In genomic region chr2:195572894-195573293, GRCh38 we compare ENCODE assay signal across 23 cellular contexts.
DNase-seq lines count a peak whose midpoint lies in the region; ATAC-seq and TF ChIP-seq lines count a peak whose summit lies in the region.
"Had no signal": no experiment of that assay in that cellular context is flagged by ENCODE, and none has a peak within 500 bp of the region (broad histone marks: within the 10 kb centered on the region; RNA-seq: fewer than 3 reads in every experiment).

No MANE protein-coding gene starts in this region.

- no peak overlapping the region for H3K4me3 Mint-ChIP-seq in natural killer cell treated with Interleukin-12 subunit alpha and Interleukin-12 subunit beta and Interleukin-15 and Interleukin-18, amount 100 ng/mL, for 72 hours
- H3K4me3 Mint-ChIP-seq in natural killer cell (no peak overlapping the region), IgD-negative memory B cell (no peak overlapping the region)
- H3K4me3 Mint-ChIP-seq: neural crest cell had no signal

- no peaks in the 10 kb centered on the region for H3K9me3 Mint-ChIP-seq in natural killer cell treated with Interleukin-12 subunit alpha and Interleukin-12 subunit beta and Interleukin-15 and Interleukin-18, amount 100 ng/mL, for 72 hours
- no peaks in the 10 kb centered on the region for H3K9me3 Mint-ChIP-seq in natural killer cell
- H3K9me3 Mint-ChIP-seq in IgD-negative memory B cell = peaks cover 0 to 2% (median 0%) of the 10 kb centered on the region in 3 donors

- TF ChIP-seq CTCF in natural killer cell (IDR thresholded peaks at IDR 0.05) = no peak
- no peak for TF ChIP-seq CTCF in epithelial cell of esophagus (IDR thresholded peaks at IDR 0.05; ENCODE audit: insufficient read depth, low read depth, low read length, missing control alignments)
- TF ChIP-seq CTCF in WERI-Rb-1 (IDR thresholded peaks at IDR 0.05; ENCODE audit: low read depth, low read length) = no peak

- H3K27ac Mint-ChIP-seq in natural killer cell treated with Interleukin-12 subunit alpha and Interleukin-12 subunit beta and Interleukin-15 and Interleukin-18, amount 100 ng/mL, for 72 hours = peak overlapping the region; percentile 15 to 73
- no peak overlapping the region for H3K27ac Mint-ChIP-seq in natural killer cell
- H3K27ac Mint-ChIP-seq in IgD-negative memory B cell = peak overlapping the region in 2 of 3 donors; percentile 22 to 80

- H3K27ac ChIP-seq in temporal lobe (ENCODE audit: low read depth, low read length) (peak overlapping the region; percentile 7), WERI-Rb-1 (no peak overlapping the region)
- H3K27ac ChIP-seq: coronary artery, upper lobe of right lung had no signal

- intact Hi-C loops in natural killer cell (cut with micrococcal nuclease) = no loop called here

- no peaks in the 10 kb centered on the region for H3K36me3 ChIP-seq in WERI-Rb-1
- H3K36me3 ChIP-seq: HAP-1, MG63, upper lobe of right lung had no signal

- no peaks in the 10 kb centered on the region for H3K27me3 Mint-ChIP-seq in natural killer cell treated with Interleukin-12 subunit alpha and Interleukin-12 subunit beta and Interleukin-15 and Interleukin-18, amount 100 ng/mL, for 72 hours
- H3K27me3 Mint-ChIP-seq in natural killer cell (ENCODE audit: low read depth in 2 of 2) (no peaks in the 10 kb centered on the region), IgD-negative memory B cell (no peaks in the 10 kb centered on the region)

- H3K4me1 Mint-ChIP-seq in natural killer cell treated with Interleukin-12 subunit alpha and Interleukin-12 subunit beta and Interleukin-15 and Interleukin-18, amount 100 ng/mL, for 72 hours (ENCODE audit: low read depth in 2 of 2) = peaks cover 30 to 40% of the 10 kb centered on the region in 2 donors
- H3K4me1 Mint-ChIP-seq in natural killer cell = peaks cover 17 to 18% of the 10 kb centered on the region in 2 donors
- peaks cover 21 to 36% (median 33%) of the 10 kb centered on the region in 3 donors for H3K4me1 Mint-ChIP-seq in IgD-negative memory B cell
- H3K4me1 Mint-ChIP-seq: neural crest cell had no signal

- H3K36me3 Mint-ChIP-seq in natural killer cell treated with Interleukin-12 subunit alpha and Interleukin-12 subunit beta and Interleukin-15 and Interleukin-18, amount 100 ng/mL, for 72 hours = peaks cover 5% of the 10 kb centered on the region
- H3K36me3 Mint-ChIP-seq in natural killer cell (no peaks in the 10 kb centered on the region), IgD-negative memory B cell (no peaks in the 10 kb centered on the region)

- no peak for ATAC-seq in natural killer cell treated with Interleukin-12 subunit alpha and Interleukin-12 subunit beta and Interleukin-15 and Interleukin-18, amount 100 ng/mL, for 72 hours
- ATAC-seq in natural killer cell = no peak
- no peak for ATAC-seq in GM18520 (IDR thresholded peaks at IDR 0.05; ENCODE audit: unreplicated experiment)
- ATAC-seq: SK-N-SH treated with all-trans-retinoic acid at 6 μM for 48 hours, upper lobe of right lung had no signal

- H3K4me3 ChIP-seq in epithelial cell of esophagus (ENCODE audit: low read length) (no peak overlapping the region), WERI-Rb-1 (ENCODE audit: low read depth, low read length) (no peak overlapping the region)
- H3K4me3 ChIP-seq: coronary artery, HAP-1, MG63, upper lobe of right lung had no signal

- H3K9me3 ChIP-seq in WERI-Rb-1 (ENCODE audit: severe bottlenecking) = no peaks in the 10 kb centered on the region
- H3K9me3 ChIP-seq: HAP-1, upper lobe of right lung had no signal

- no peaks in the 10 kb centered on the region for H3K27me3 ChIP-seq in WERI-Rb-1 (ENCODE audit: insufficient read depth, low read depth, severe bottlenecking)
- H3K27me3 ChIP-seq: MG63, upper lobe of right lung had no signal

- no peak for DNase-seq in natural killer cell treated with Interleukin-12 subunit alpha and Interleukin-12 subunit beta and Interleukin-15 and Interleukin-18, amount 100 ng/mL, for 72 hours (ENCODE audit: low spot score)
- DNase-seq in natural killer cell = no peak
- DNase-seq in epithelial cell of esophagus (ENCODE audit: low read depth) = peak; percentile 27
- DNase-seq in WERI-Rb-1 = no peak
- DNase-seq in stimulated activated CD4-positive, alpha-beta T cell treated with anti-CD3 and anti-CD28 coated beads, Interleukin-15, amount 100 ng/mL, for 24 hours = no peak
- DNase-seq: activated CD8-positive, alpha-beta memory T cell treated with anti-CD3 and anti-CD28 coated beads for 24 hours; activated naive CD4-positive, alpha-beta T cell; activated T-cell treated with anti-CD3 and anti-CD28 coated beads, Interleukin-2, amount 50 U/mL, for 1 hour; AML-193; COR-L47; MG63; NCI-H2029 treated with DMSO at 0.1 percent for 48 hours; NCI-H446 treated with DMSO at 0.1 percent for 48 hours; posterior cingulate gyrus; T-helper 9 cell; upper lobe of right lung had no signal

Comparison
In these comparisons a context has a peak if more than half of its experiments do, and no peak if none do; other contexts are left out.
1. H3K27ac Mint-ChIP-seq: peak in natural killer cell treated with Interleukin-12 subunit alpha and Interleukin-12 subunit beta and Interleukin-15 and Interleukin-18, amount 100 ng/mL, for 72 hours (2 of 2) and IgD-negative memory B cell (2 of 3); none in natural killer cell (0 of 2).